15 cellular contexts compared by ENCODE assay signal in genomic region chr14:91968280-91968679, GRCh38. TPM values are rescaled to one million over a fixed set of nuclear protein-coding genes. Genes with fewer than 3 reads are reported as not detected.
DNase-seq lines count a peak whose midpoint lies in the region; ATAC-seq and TF ChIP-seq lines count a peak whose summit lies in the region.
"Had no signal": no experiment of that assay in that cellular context is flagged by ENCODE, and none has a peak within 500 bp of the region (broad histone marks: within the 10 kb centered on the region; RNA-seq: fewer than 3 reads in every experiment).

No MANE protein-coding gene starts in this region.

- H3K9me2 ChIP-seq in DOHH2 (replicated peaks; ENCODE audit: control insufficient read depth, low read length) = no peaks in the 10 kb centered on the region

- no peaks in the 10 kb centered on the region for H3K79me2 ChIP-seq in DOHH2 (ENCODE audit: control insufficient read depth, low read length)

- 0 out of 2 replicates have a peak, but pooled peaks cover 3% of the 10 kb centered on the region for H3F3A ChIP-seq in DOHH2 (ENCODE audit: control insufficient read depth, insufficient read depth)

- H3K36me3 ChIP-seq in DOHH2 (ENCODE audit: control insufficient read depth, low read length) = peaks cover 41% of the 10 kb centered on the region

- peak overlapping the region; percentile 14; the same call in 1 of the 2 replicates for H3K4me3 ChIP-seq in DOHH2 (ENCODE audit: low read length)
- H3K4me3 ChIP-seq: prostate gland had no signal

- no peaks in the 10 kb centered on the region for H3K27me3 Mint-ChIP-seq in T-helper 1 cell treated with Interleukin-12 subunit alpha and Interleukin-12 subunit beta and Interleukin-4 antibody, amounts not matched to agents 30 μg/mL and 1 μg/mL, for 36 hours (ENCODE audit: low read depth)
- no peaks in the 10 kb centered on the region for H3K27me3 Mint-ChIP-seq in WTC11 (ENCODE audit: low read depth)

- H3K4me3 Mint-ChIP-seq in T-helper 1 cell treated with Interleukin-12 subunit alpha and Interleukin-12 subunit beta and Interleukin-4 antibody, amounts not matched to agents 30 μg/mL and 1 μg/mL, for 36 hours = no peak overlapping the region
- H3K4me3 Mint-ChIP-seq in WTC11 = no peak overlapping the region

- peak; percentile 18 for DNase-seq in activated naive CD4-positive, alpha-beta T cell treated with anti-CD3 and anti-CD28 coated beads, Interleukin-2, amount 50 U/mL, for 16 hours
- peak; percentile 8 for DNase-seq in stimulated activated CD4-positive, alpha-beta T cell treated with anti-CD3 and anti-CD28 coated beads, Interleukin-2, amount 100 ng/mL, for 4 hours (ENCODE audit: low read depth)
- no peak for DNase-seq in WTC11 (ENCODE audit: low spot score)
- DNase-seq: brain microvascular endothelial cell, foreskin melanocyte, islet precursor cell, NCI-H1417, NCI-H510A, PC-3 had no signal

- H3K4me1 ChIP-seq in DOHH2 (ENCODE audit: control insufficient read depth, low read length) = peaks cover 22% of the 10 kb centered on the region
- H3K4me1 ChIP-seq: prostate gland had no signal

- peaks cover 4% of the 10 kb centered on the region for H3K4me1 Mint-ChIP-seq in T-helper 1 cell treated with Interleukin-12 subunit alpha and Interleukin-12 subunit beta and Interleukin-4 antibody, amounts not matched to agents 30 μg/mL and 1 μg/mL, for 36 hours (ENCODE audit: low read depth)
- H3K4me1 Mint-ChIP-seq in WTC11 = peaks cover 6% of the 10 kb centered on the region; the same call in 1 of the 2 replicates

- no peaks in the 10 kb centered on the region for H3K9me3 Mint-ChIP-seq in T-helper 1 cell treated with Interleukin-12 subunit alpha and Interleukin-12 subunit beta and Interleukin-4 antibody, amounts not matched to agents 30 μg/mL and 1 μg/mL, for 36 hours
- H3K9me3 Mint-ChIP-seq in WTC11 = no peaks in the 10 kb centered on the region

- peak overlapping the region; percentile 40 for H3K4me2 ChIP-seq in DOHH2 (ENCODE audit: low read length)

- peaks cover 26% of the 10 kb centered on the region for H3K36me3 Mint-ChIP-seq in T-helper 1 cell treated with Interleukin-12 subunit alpha and Interleukin-12 subunit beta and Interleukin-4 antibody, amounts not matched to agents 30 μg/mL and 1 μg/mL, for 36 hours (ENCODE audit: low read depth)
- H3K36me3 Mint-ChIP-seq in WTC11 = peaks cover 19% of the 10 kb centered on the region

- peak overlapping the region; percentile 54 for H3K27ac ChIP-seq in DOHH2 (ENCODE audit: low read depth, low read length)
- H3K27ac ChIP-seq: brain microvascular endothelial cell, prostate gland had no signal

- CTCF ChIA-PET in WTC11 (lab: Charles Lee) = no interaction called here

- ATAC-seq in GM19455 (IDR thresholded peaks at IDR 0.05; ENCODE audit: unreplicated experiment) = no peak
- no peak for ATAC-seq in WTC11
- no peak for ATAC-seq in GM21825 (IDR thresholded peaks at IDR 0.05; ENCODE audit: unreplicated experiment)
- ATAC-seq: PC-3, SK-N-SH treated with all-trans-retinoic acid at 6 μM for 48 hours had no signal

- peak overlapping the region; percentile 33 for H3K27ac Mint-ChIP-seq in T-helper 1 cell treated with Interleukin-12 subunit alpha and Interleukin-12 subunit beta and Interleukin-4 antibody, amounts not matched to agents 30 μg/mL and 1 μg/mL, for 36 hours
- no peak overlapping the region for H3K27ac Mint-ChIP-seq in WTC11

- no peaks in the 10 kb centered on the region for H4K20me1 ChIP-seq in DOHH2 (ENCODE audit: control insufficient read depth, insufficient read depth, low read depth, low read length)

- H3K27me3 ChIP-seq in DOHH2 (ENCODE audit: control insufficient read depth, low read length) = no peaks in the 10 kb centered on the region
- H3K27me3 ChIP-seq: brain microvascular endothelial cell had no signal

- POLR2A ChIA-PET in WTC11 (lab: Charles Lee) = no interaction called here

- TF ChIP-seq CTCF in DOHH2 (IDR thresholded peaks at IDR 0.05; ENCODE audit: low read depth, low read length, poor library complexity, severe bottlenecking) (no peak), WTC11 (IDR thresholded peaks at IDR 0.05) (no peak)

- H3K9me3 ChIP-seq in DOHH2 (ENCODE audit: control insufficient read depth, insufficient read depth, low read length) = no peaks in the 10 kb centered on the region
- H3K9me3 ChIP-seq: prostate gland had no signal

TF ChIP-seq in WTC11, 78 proteins besides CTCF, POLR2A, EP300 and RAD21 (continues in another document):
- no peak for TF ChIP-seq EMX1 (CRISPR knock-in tag; IDR thresholded peaks at IDR 0.05)
- TF ChIP-seq HMGXB4 (CRISPR knock-in tag; IDR thresholded peaks at IDR 0.05) = no peak
- no peak for TF ChIP-seq E2F1 (CRISPR knock-in tag; IDR thresholded peaks at IDR 0.05)
- no peak for TF ChIP-seq RORB (CRISPR knock-in tag; IDR thresholded peaks at IDR 0.05)
- no peak for TF ChIP-seq TEAD4 (CRISPR knock-in tag; IDR thresholded peaks at IDR 0.05)
- TF ChIP-seq NFYB (CRISPR knock-in tag; conservative IDR thresholded peaks at IDR 0.05; ENCODE audit: low read depth) = no peak
- no peak for TF ChIP-seq FOXP4 (CRISPR knock-in tag; IDR thresholded peaks at IDR 0.05)
- no peak for TF ChIP-seq SMAD4 (CRISPR knock-in tag; IDR thresholded peaks at IDR 0.05)
- TF ChIP-seq ZNF532 (CRISPR knock-in tag; IDR thresholded peaks at IDR 0.05; ENCODE audit: borderline replicate concordance) = no peak

RNA-seq across cellular contexts. Expression of gene FBLN5, which starts 20.8 kb away (rescaled TPM):
- total RNA-seq in WTC11 (2021) = 2.7 to 4.0 TPM (median 3.6 TPM) in 3 replicates
